Comparison of ENCODE assay signal across 8 cellular contexts in genomic region chr14:33950320-33951182, GRCh38. TPM values are rescaled to one million over a fixed set of nuclear protein-coding genes. Genes with fewer than 3 reads are reported as not detected.
A peak's percentile ranks its signal among the peaks of the same experiment; 100 is the strongest.
DNase-seq lines count a peak whose midpoint lies in the region; ATAC-seq and TF ChIP-seq lines count a peak whose summit lies in the region.

Gene EGLN3, minus strand, starts transcription at chr14:33951074. Its CDS starts 322 bp downstream, at chr14:33950752.

- H3K9ac ChIP-seq in mucosa of rectum (ENCODE audit: low read depth in 1 of 2, low read length in 2 of 2) = peak within 1 kb of the TSS; percentile 79 to 86

- no peaks in the 10 kb centered on the region for H3K36me3 Mint-ChIP-seq in stimulated activated naive B cell treated with anti-CD40 and anti-IgM and Interleukin-4, amounts not matched to agents 10 μg/mL and 1 μg/mL and 100 μg/mL, for 72 hours

- CTCF ChIA-PET in BJ (lab: Yijun Ruan, JAX) = no interaction called here

- H3K4me1 ChIP-seq in esophagus muscularis mucosa (peaks cover 9 to 63% (median 48%) of the 10 kb centered on the region in 4 donors), mucosa of rectum (ENCODE audit: control insufficient read depth in 2 of 2, insufficient read depth in 2 of 2, low read length in 2 of 2) (peaks cover 4 to 12% of the 10 kb centered on the region in 2 donors)

- H3K4me3 Mint-ChIP-seq in stimulated activated naive B cell treated with anti-CD40 and anti-IgM and Interleukin-4, amounts not matched to agents 10 μg/mL and 1 μg/mL and 100 μg/mL, for 72 hours = peak within 1 kb of the TSS; percentile 88 to 96

- H3K4me3 ChIP-seq in BJ (ENCODE audit: low read depth, low read length) (peak within 1 kb of the TSS; percentile 54), esophagus muscularis mucosa (peak within 1 kb of the TSS; percentile 65 to 85 (median 76)), mucosa of rectum (ENCODE audit: low read length in 2 of 2) (peak within 1 kb of the TSS; percentile 74 to 89)

- H3K4me1 Mint-ChIP-seq in stimulated activated naive B cell treated with anti-CD40 and anti-IgM and Interleukin-4, amounts not matched to agents 10 μg/mL and 1 μg/mL and 100 μg/mL, for 72 hours = peaks cover 18 to 63% of the 10 kb centered on the region in 2 donors

- no peaks in the 10 kb centered on the region for H3K9me3 ChIP-seq in esophagus muscularis mucosa
- H3K9me3 ChIP-seq in mucosa of rectum (ENCODE audit: control insufficient read depth in 2 of 2, low read length in 2 of 2) = no peaks in the 10 kb centered on the region

- peak; percentile 93 for ATAC-seq in GM19035 (IDR thresholded peaks at IDR 0.05; ENCODE audit: unreplicated experiment)
- peak; percentile 80 for ATAC-seq in HG03280 (IDR thresholded peaks at IDR 0.05; ENCODE audit: unreplicated experiment)
- ATAC-seq in stimulated activated naive B cell treated with anti-CD40 and anti-IgM and Interleukin-4, amounts not matched to agents 10 μg/mL and 1 μg/mL and 100 μg/mL, for 72 hours (replicated peaks) = peak; percentile 92 to 95

- no peak for TF ChIP-seq EP300 in esophagus muscularis mucosa (IDR thresholded peaks at IDR 0.05)

- POLR2A ChIA-PET in BJ (lab: Charles Lee) = no interaction called here

- no peaks in the 10 kb centered on the region for H3K9me3 Mint-ChIP-seq in stimulated activated naive B cell treated with anti-CD40 and anti-IgM and Interleukin-4, amounts not matched to agents 10 μg/mL and 1 μg/mL and 100 μg/mL, for 72 hours

- 2% methylated on average over 39 of the region's 91 CpGs for WGBS in esophagus muscularis mucosa

- peak within 1 kb of the TSS; percentile 77 to 89 (median 85) for H3K27ac ChIP-seq in esophagus muscularis mucosa (replicated peaks in 1 of 4)
- H3K27ac ChIP-seq in mucosa of rectum (ENCODE audit: low read depth in 2 of 2, low read length in 2 of 2) = peak within 1 kb of the TSS; percentile 80 to 81

- peaks cover 25% of the 10 kb centered on the region for H3K27me3 ChIP-seq in BJ (ENCODE audit: control insufficient read depth, insufficient read depth, low read length)
- no peaks in the 10 kb centered on the region for H3K27me3 ChIP-seq in esophagus muscularis mucosa
- H3K27me3 ChIP-seq in mucosa of rectum (ENCODE audit: control insufficient read depth in 2 of 2, insufficient read depth in 2 of 2, low read length in 2 of 2) = no peaks in the 10 kb centered on the region

- H3K27me3 Mint-ChIP-seq in stimulated activated naive B cell treated with anti-CD40 and anti-IgM and Interleukin-4, amounts not matched to agents 10 μg/mL and 1 μg/mL and 100 μg/mL, for 72 hours = peaks cover 34 to 66% of the 10 kb centered on the region in 2 donors

- intact Hi-C loops in esophagus muscularis mucosa (cut with DNase I) = loop anchor here (5.0 kb wide), 1 partner anchor 112 kb away; no protein-coding TSS in a partner anchor

- H3K27ac Mint-ChIP-seq in stimulated activated naive B cell treated with anti-CD40 and anti-IgM and Interleukin-4, amounts not matched to agents 10 μg/mL and 1 μg/mL and 100 μg/mL, for 72 hours = peak within 1 kb of the TSS; percentile 75

- TF ChIP-seq CTCF in BJ (IDR thresholded peaks at IDR 0.05; ENCODE audit: insufficient read depth, low read depth, low read length) = no peak
- no peak for TF ChIP-seq CTCF in esophagus muscularis mucosa (IDR thresholded peaks at IDR 0.05)

- peak; percentile 91 for TF ChIP-seq POLR2A in esophagus muscularis mucosa (IDR thresholded peaks at IDR 0.05; ENCODE audit: low read depth)

- DNase-seq in BJ (ENCODE audit: low read depth) (peak; percentile 1), NCI-H748 (lab: John Stamatoyannopoulos, UW; ENCODE audit: unreplicated experiment) (peak; percentile 91), esophagus muscularis mucosa (ENCODE audit: extremely low spot score) (peak; percentile 97)
- DNase-seq in activated T-cell treated with anti-CD3 and anti-CD28 coated beads, Interleukin-2, amount 50 U/mL, for 1 hour = peak; percentile 52
- peak; percentile 59 for DNase-seq in stimulated activated naive B cell treated with anti-CD40 and anti-IgM and Interleukin-4, amounts not matched to agents 10 μg/mL and 1 μg/mL and 100 μg/mL, for 72 hours

- H3K36me3 ChIP-seq in BJ (ENCODE audit: control insufficient read depth, insufficient read depth, low read length) (no peaks in the 10 kb centered on the region), esophagus muscularis mucosa (no peaks in the 10 kb centered on the region), mucosa of rectum (ENCODE audit: control insufficient read depth in 2 of 2, insufficient read depth in 2 of 2, low read length in 2 of 2) (no peaks in the 10 kb centered on the region)

RNA-seq across cellular contexts. Expression of gene EGLN3, which starts in this region (rescaled TPM):
- 0.15 and 0.47 TPM in 2 replicates for polyA plus RNA-seq in BJ (2011; rRNA removed)
- polyA minus RNA-seq in BJ (2011; rRNA and poly(A)+ RNA removed) = 0.05 and 0.41 TPM in 2 replicates
- total RNA-seq in esophagus muscularis mucosa = 10 to 100 TPM; 24.0 to 41.1 (median 24.5) TPM

Comparison
In these comparisons a context has a peak if more than half of its experiments do, and no peak if none do; other contexts are left out.
1. Peak in every context shown above with its lines: DNase-seq, ATAC-seq, H3K4me3 ChIP-seq and H3K27ac ChIP-seq.
2. Peak in DNase-seq and H3K4me3 ChIP-seq in BJ; RNA of the gene not detected or under 1 TPM.
3. DNase-seq: peak in every context shown above with its lines; median percentile 97 in esophagus muscularis mucosa; 91 in NCI-H748; 59 in stimulated activated naive B cell treated with anti-CD40 and anti-IgM and Interleukin-4, amounts not matched to agents 10 μg/mL and 1 μg/mL and 100 μg/mL, for 72 hours; 52 in activated T-cell treated with anti-CD3 and anti-CD28 coated beads, Interleukin-2, amount 50 U/mL, for 1 hour; 1 in BJ.